ENCODE assay signal across 1 cellular context in genomic region chr17:27381007-27381501, GRCh38.
A peak's percentile ranks its signal among the peaks of the same experiment; 100 is the strongest.
TF ChIP-seq lines count a peak whose summit lies in the region.

No MANE protein-coding gene starts in this region.

TF ChIP-seq in K562, 482 proteins besides CTCF, POLR2A, EP300 and RAD21 (continued from another document):
- peak; percentile 82 for TF ChIP-seq ZHX1 (conservative IDR thresholded peaks at IDR 0.05; ENCODE audit: low read length)
- peak; percentile 54 for TF ChIP-seq PHF20 (IDR thresholded peaks at IDR 0.05; ENCODE audit: partially characterized antibody)
- no peak for TF ChIP-seq ZNF395 (CRISPR knock-in tag; IDR thresholded peaks at IDR 0.05)
- TF ChIP-seq ZNF644 (tag; IDR thresholded peaks at IDR 0.05; ENCODE audit: low read depth): no peak
- no peak for TF ChIP-seq ARID4B (CRISPR knock-in tag; IDR thresholded peaks at IDR 0.05)
- TF ChIP-seq STAT5A (IDR thresholded peaks at IDR 0.05; ENCODE audit: borderline replicate concordance, low read length): peak; percentile 30; the same call in 1 of the 2 replicates
- no peak for TF ChIP-seq HNRNPK (IDR thresholded peaks at IDR 0.05; ENCODE audit: low read depth, low read length, poor library complexity, severe bottlenecking)
- TF ChIP-seq SPI1 (IDR thresholded peaks at IDR 0.05; ENCODE audit: borderline replicate concordance, low read depth, low read length): 0 out of 2 replicates have a peak, but pooled peaks have one; percentile 6
TF ChIP-seq in K562: peak in this region for 134.
